In genomic region chr9:120405134-120405533, GRCh38 we compare ENCODE assay signal across 18 cellular contexts.
DNase-seq lines count a peak whose midpoint lies in the region; ATAC-seq and TF ChIP-seq lines count a peak whose summit lies in the region.
"Had no signal": no experiment of that assay in that cellular context is flagged by ENCODE, and none has a peak within 500 bp of the region (broad histone marks: within the 10 kb centered on the region; RNA-seq: fewer than 3 reads in every experiment).

No MANE protein-coding gene starts in this region.

- peak overlapping the region; percentile 8 for H3K27ac Mint-ChIP-seq in activated naive CD8-positive, alpha-beta T cell
- no peak overlapping the region for H3K27ac Mint-ChIP-seq in activated naive CD8-positive, alpha-beta T cell treated with anti-CD3 and anti-CD28 coated beads, Interleukin-2, amount 50 U/mL, for 24 hours
- H3K27ac Mint-ChIP-seq in CD4-positive, CD25-positive, alpha-beta regulatory T cell = peak overlapping the region in 2 of 3 donors; percentile 20 to 64
- peak overlapping the region; percentile 83 for H3K27ac Mint-ChIP-seq in nephron progenitor cell
- H3K27ac Mint-ChIP-seq in stimulated activated effector memory CD8-positive, alpha-beta T cell treated with anti-CD3 and anti-CD28 coated beads, Interleukin-12 subunit alpha, Interleukin-12 subunit beta, amount 100 ng/mL, for 72 hours = peak overlapping the region; percentile 63
- H3K27ac Mint-ChIP-seq: CD4-positive, alpha-beta T cell had no signal

- no peaks in the 10 kb centered on the region for H3K4me1 ChIP-seq in CD4-positive, CD25-positive, alpha-beta regulatory T cell (ENCODE audit: control insufficient read depth, insufficient read depth, low read length, poor library complexity, severe bottlenecking)
- H3K4me1 ChIP-seq: BE2C, Caco-2, HAP-1 had no signal

- H3K9me3 Mint-ChIP-seq in activated naive CD8-positive, alpha-beta T cell (ENCODE audit: low read depth) = no peaks in the 10 kb centered on the region
- no peaks in the 10 kb centered on the region for H3K9me3 Mint-ChIP-seq in activated naive CD8-positive, alpha-beta T cell treated with anti-CD3 and anti-CD28 coated beads, Interleukin-2, amount 50 U/mL, for 24 hours
- no peaks in the 10 kb centered on the region for H3K9me3 Mint-ChIP-seq in CD4-positive, CD25-positive, alpha-beta regulatory T cell
- no peaks in the 10 kb centered on the region for H3K9me3 Mint-ChIP-seq in nephron progenitor cell
- no peaks in the 10 kb centered on the region for H3K9me3 Mint-ChIP-seq in stimulated activated effector memory CD8-positive, alpha-beta T cell treated with anti-CD3 and anti-CD28 coated beads, Interleukin-12 subunit alpha, Interleukin-12 subunit beta, amount 100 ng/mL, for 72 hours
- H3K9me3 Mint-ChIP-seq: CD4-positive, alpha-beta T cell had no signal

- no peaks in the 10 kb centered on the region for H3K9me3 ChIP-seq in CD4-positive, CD25-positive, alpha-beta regulatory T cell (ENCODE audit: control insufficient read depth in 2 of 2, low read length in 2 of 2)
- H3K9me3 ChIP-seq: BE2C, Caco-2, HAP-1 had no signal

- no peak for ATAC-seq in activated naive CD8-positive, alpha-beta T cell treated with anti-CD3 and anti-CD28 coated beads, Interleukin-2, amount 50 U/mL, for 24 hours
- ATAC-seq in CD4-positive, CD25-positive, alpha-beta regulatory T cell (ENCODE audit: low read depth in 2 of 2) = no peak
- no peak for ATAC-seq in stimulated activated effector memory CD8-positive, alpha-beta T cell treated with anti-CD3 and anti-CD28 coated beads, Interleukin-12 subunit alpha, Interleukin-12 subunit beta, amount 100 ng/mL, for 72 hours

- no peak for DNase-seq in activated naive CD8-positive, alpha-beta T cell treated with anti-CD3 and anti-CD28 coated beads, Interleukin-2, amount 50 U/mL, for 24 hours
- DNase-seq in CD4-positive, CD25-positive, alpha-beta regulatory T cell = no peak
- DNase-seq in nephron progenitor cell = no peak
- no peak for DNase-seq in stimulated activated effector memory CD8-positive, alpha-beta T cell treated with anti-CD3 and anti-CD28 coated beads, Interleukin-12 subunit alpha, Interleukin-12 subunit beta, amount 100 ng/mL, for 72 hours (ENCODE audit: low spot score in 2 of 2)
- no peak for DNase-seq in stimulated activated CD4-positive, alpha-beta T cell treated with anti-CD3 and anti-CD28 coated beads, Interleukin-12 subunit alpha, Interleukin-12 subunit beta, amount 100 ng/mL, for 4 hours
- DNase-seq in lower leg skin (ENCODE audit: low spot score in 2 of 2) = no peak
- DNase-seq: 8988T; ACHN; BE2C; C1 segment of cervical spinal cord; Caco-2; CD4-positive, alpha-beta T cell; DMS153; DMS79; GDM1; GM23248 had no signal

- H3K27me3 ChIP-seq in CD4-positive, CD25-positive, alpha-beta regulatory T cell (ENCODE audit: control insufficient read depth, insufficient read depth, low read length) = no peaks in the 10 kb centered on the region
- H3K27me3 ChIP-seq: BE2C had no signal

- no peak overlapping the region for H3K4me3 Mint-ChIP-seq in activated naive CD8-positive, alpha-beta T cell
- H3K4me3 Mint-ChIP-seq in activated naive CD8-positive, alpha-beta T cell treated with anti-CD3 and anti-CD28 coated beads, Interleukin-2, amount 50 U/mL, for 24 hours = no peak overlapping the region
- no peak overlapping the region for H3K4me3 Mint-ChIP-seq in CD4-positive, CD25-positive, alpha-beta regulatory T cell
- H3K4me3 Mint-ChIP-seq in nephron progenitor cell = no peak overlapping the region
- H3K4me3 Mint-ChIP-seq in stimulated activated effector memory CD8-positive, alpha-beta T cell treated with anti-CD3 and anti-CD28 coated beads, Interleukin-12 subunit alpha, Interleukin-12 subunit beta, amount 100 ng/mL, for 72 hours = no peak overlapping the region
- H3K4me3 Mint-ChIP-seq: CD4-positive, alpha-beta T cell had no signal

- peaks cover 4% of the 10 kb centered on the region for H3K4me1 Mint-ChIP-seq in activated naive CD8-positive, alpha-beta T cell (ENCODE audit: low read depth)
- peaks cover 18% of the 10 kb centered on the region for H3K4me1 Mint-ChIP-seq in activated naive CD8-positive, alpha-beta T cell treated with anti-CD3 and anti-CD28 coated beads, Interleukin-2, amount 50 U/mL, for 24 hours
- no peaks in the 10 kb centered on the region for H3K4me1 Mint-ChIP-seq in CD4-positive, CD25-positive, alpha-beta regulatory T cell
- H3K4me1 Mint-ChIP-seq in nephron progenitor cell = no peaks in the 10 kb centered on the region
- H3K4me1 Mint-ChIP-seq in stimulated activated effector memory CD8-positive, alpha-beta T cell treated with anti-CD3 and anti-CD28 coated beads, Interleukin-12 subunit alpha, Interleukin-12 subunit beta, amount 100 ng/mL, for 72 hours = peaks cover 18% of the 10 kb centered on the region

- WGBS in lower leg skin, 2 donors = 94 to 100% methylated on average over 1 of the region's 1 CpG

- TF ChIP-seq CTCF in nephron progenitor cell (IDR thresholded peaks at IDR 0.05) (no peak), lower leg skin (IDR thresholded peaks at IDR 0.05) (no peak)

- no peak overlapping the region for H3K4me3 ChIP-seq in CD4-positive, CD25-positive, alpha-beta regulatory T cell (ENCODE audit: low read depth, low read length)
- no peak overlapping the region for H3K4me3 ChIP-seq in lower leg skin (ENCODE audit: low read depth, poor library complexity, severe bottlenecking)
- H3K4me3 ChIP-seq: GM23248, HAP-1 had no signal

- H3K36me3 ChIP-seq in CD4-positive, CD25-positive, alpha-beta regulatory T cell (ENCODE audit: control insufficient read depth, insufficient read depth, low read length) = peaks cover 91% of the 10 kb centered on the region

- TF ChIP-seq POLR2A in lower leg skin (IDR thresholded peaks at IDR 0.05) = no peak

- intact Hi-C loops in lower leg skin (cut with DNase I; ENCODE audit: low total_unique reads) = no loop called here

- H3K36me3 Mint-ChIP-seq in activated naive CD8-positive, alpha-beta T cell = peaks cover 29% of the 10 kb centered on the region
- H3K36me3 Mint-ChIP-seq in activated naive CD8-positive, alpha-beta T cell treated with anti-CD3 and anti-CD28 coated beads, Interleukin-2, amount 50 U/mL, for 24 hours (ENCODE audit: low read depth) = peaks cover 46% of the 10 kb centered on the region
- H3K36me3 Mint-ChIP-seq in CD4-positive, CD25-positive, alpha-beta regulatory T cell = peaks cover 59% of the 10 kb centered on the region
- peaks cover 61% of the 10 kb centered on the region for H3K36me3 Mint-ChIP-seq in nephron progenitor cell (ENCODE audit: low read depth)
- H3K36me3 Mint-ChIP-seq in stimulated activated effector memory CD8-positive, alpha-beta T cell treated with anti-CD3 and anti-CD28 coated beads, Interleukin-12 subunit alpha, Interleukin-12 subunit beta, amount 100 ng/mL, for 72 hours = peaks cover 87% of the 10 kb centered on the region

- no peak overlapping the region for H3K27ac ChIP-seq in CD4-positive, CD25-positive, alpha-beta regulatory T cell (ENCODE audit: insufficient read depth, low read length, poor library complexity, severe bottlenecking)

- no peaks in the 10 kb centered on the region for H3K27me3 Mint-ChIP-seq in activated naive CD8-positive, alpha-beta T cell
- no peaks in the 10 kb centered on the region for H3K27me3 Mint-ChIP-seq in activated naive CD8-positive, alpha-beta T cell treated with anti-CD3 and anti-CD28 coated beads, Interleukin-2, amount 50 U/mL, for 24 hours
- H3K27me3 Mint-ChIP-seq in CD4-positive, CD25-positive, alpha-beta regulatory T cell = no peaks in the 10 kb centered on the region
- no peaks in the 10 kb centered on the region for H3K27me3 Mint-ChIP-seq in nephron progenitor cell (ENCODE audit: low read depth, poor library complexity)
- H3K27me3 Mint-ChIP-seq: CD4-positive, alpha-beta T cell had no signal
